ENCODE assay signal across 8 cellular contexts in the genomic region with DNA sequence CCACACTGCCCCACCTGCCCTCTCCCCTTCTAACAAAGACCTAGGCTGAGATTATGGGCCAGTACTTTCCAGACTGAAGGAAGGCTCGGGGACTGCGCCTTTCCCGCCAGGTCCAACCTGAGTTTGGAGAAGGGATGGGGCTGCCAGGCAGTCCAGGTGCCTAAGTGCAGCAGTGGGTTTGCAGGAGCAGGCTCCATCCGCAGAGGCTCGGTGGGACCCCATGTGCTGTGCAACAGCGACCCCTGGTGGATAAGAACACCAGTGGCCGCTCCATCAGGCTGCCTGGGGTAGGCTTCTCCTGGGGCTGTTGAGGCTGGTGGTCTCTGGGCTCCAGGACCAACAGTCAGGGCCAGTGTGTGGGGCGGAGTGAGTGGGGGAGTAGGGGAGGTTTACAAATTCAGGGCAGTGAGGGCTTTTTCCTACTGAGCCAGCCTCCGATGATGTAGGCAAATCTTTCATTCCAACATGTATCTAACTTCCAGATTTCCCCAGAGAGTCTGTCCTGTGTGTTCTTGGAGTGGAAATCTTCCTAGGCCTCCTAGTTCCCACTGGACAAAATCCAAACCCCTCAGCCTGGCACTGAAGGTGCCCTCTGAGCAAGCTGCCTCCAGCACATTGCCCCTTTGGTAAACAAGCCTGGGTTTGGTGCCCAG.
DNase-seq lines count a peak whose midpoint lies in the region; ATAC-seq and TF ChIP-seq lines count a peak whose summit lies in the region.

No MANE protein-coding gene starts in this region.

- WGBS in lower leg skin, 2 donors: 21 to 22% methylated on average over 7 to 8 of the region's 9 CpGs

- no peak overlapping the region for H3K27ac ChIP-seq in C4-2B

- DNase-seq in NCI-H345 (lab: John Stamatoyannopoulos, UW) (peak; percentile 65), cortex of kidney (lab: John Stamatoyannopoulos, UW) (peak; percentile 20), lower leg skin (ENCODE audit: low spot score in 2 of 2) (peak; percentile 33 to 91)
- peak; percentile 53 to 74 for DNase-seq in activated CD4-positive, alpha-beta T cell treated with anti-CD3 and anti-CD28 coated beads, Interleukin-2, amount 50 U/mL, for 24 hours (ENCODE audit: low read depth in 1 of 2, low spot score in 1 of 2)
- peak; percentile 28 for DNase-seq in stimulated activated CD8-positive, alpha-beta memory T cell treated with anti-CD3 and anti-CD28 coated beads, Interleukin-12 subunit alpha, Interleukin-12 subunit beta, amount 100 ng/mL, for 24 hours (ENCODE audit: extremely low read depth)

- intact Hi-C loops in lower leg skin (cut with DNase I; ENCODE audit: low total_unique reads): loop anchor here (5.0 kb wide), 1 partner anchor 101 kb away; no protein-coding TSS in a partner anchor

- TF ChIP-seq CTCF in C4-2B (conservative IDR thresholded peaks at IDR 0.05): peak; percentile 94
- no peak for TF ChIP-seq CTCF in lower leg skin (IDR thresholded peaks at IDR 0.05)

- no peak overlapping the region for H3K4me3 ChIP-seq in lower leg skin (ENCODE audit: low read depth, poor library complexity, severe bottlenecking)

- no peak for TF ChIP-seq POLR2A in lower leg skin (IDR thresholded peaks at IDR 0.05)

- ATAC-seq in GM19023 (IDR thresholded peaks at IDR 0.05; ENCODE audit: unreplicated experiment): peak; percentile 93
- peak; percentile 91 for ATAC-seq in HG03103 (IDR thresholded peaks at IDR 0.05; ENCODE audit: low read depth, unreplicated experiment)
